ENCODE assay signal across 1 cellular context in the genomic region with DNA sequence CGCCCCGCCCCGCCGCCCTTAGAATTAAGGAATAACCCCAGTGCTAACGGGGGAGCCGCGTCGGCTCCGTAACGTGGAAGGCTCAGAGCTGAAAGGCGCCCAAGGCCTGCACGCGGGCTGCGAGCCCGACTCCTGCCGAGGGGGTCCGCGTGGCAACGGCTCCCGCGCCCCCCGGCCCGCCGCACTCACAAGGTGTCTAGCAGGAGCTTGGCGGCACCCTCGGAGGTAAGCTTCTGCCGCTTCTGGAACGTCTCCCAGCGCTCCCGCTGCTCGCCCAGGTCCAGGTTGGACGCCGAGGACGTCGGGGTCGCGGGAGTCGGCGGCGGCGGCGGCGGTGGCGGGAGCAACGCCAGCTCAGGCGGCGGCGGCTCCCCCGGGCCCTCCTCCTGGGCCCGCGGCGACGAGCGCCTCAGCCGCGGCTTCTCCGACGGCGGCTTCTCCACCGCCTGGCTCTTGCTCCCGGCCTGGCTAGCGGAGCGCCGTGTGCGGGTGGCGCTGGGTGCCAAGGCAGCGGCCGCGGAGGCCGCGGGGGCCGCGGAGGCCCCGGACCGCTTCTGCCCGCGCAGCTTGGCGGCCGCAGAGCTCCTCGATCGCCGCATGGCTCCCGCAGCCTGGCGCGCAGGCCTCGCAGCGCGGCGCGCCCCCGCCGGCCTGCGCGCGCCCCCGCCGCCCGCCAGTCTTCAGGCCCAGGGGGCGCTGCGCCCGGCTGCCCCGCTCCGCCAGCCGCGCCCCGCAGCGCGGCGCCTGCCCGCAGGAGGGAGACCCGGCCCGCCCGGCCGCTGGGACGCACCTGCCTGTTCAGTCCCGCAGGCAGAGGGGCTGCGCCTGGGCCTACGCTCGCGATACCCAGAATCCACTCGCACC.
A peak's percentile ranks its signal among the peaks of the same experiment; 100 is the strongest.
TF ChIP-seq lines count a peak whose summit lies in the region.

A gene (minus strand): TSS at position 632 of the 864 bp plus-strand sequence. CDS start 33 bp downstream, at position 599.

TF ChIP-seq in HepG2, 621 proteins besides CTCF, POLR2A, EP300 and RAD21 (continued from another document):
- TF ChIP-seq ZNF446 (CRISPR knock-in tag; IDR thresholded peaks at IDR 0.05) = peak; percentile 55; the same call in 1 of the 2 replicates
- TF ChIP-seq, protein P1, sequence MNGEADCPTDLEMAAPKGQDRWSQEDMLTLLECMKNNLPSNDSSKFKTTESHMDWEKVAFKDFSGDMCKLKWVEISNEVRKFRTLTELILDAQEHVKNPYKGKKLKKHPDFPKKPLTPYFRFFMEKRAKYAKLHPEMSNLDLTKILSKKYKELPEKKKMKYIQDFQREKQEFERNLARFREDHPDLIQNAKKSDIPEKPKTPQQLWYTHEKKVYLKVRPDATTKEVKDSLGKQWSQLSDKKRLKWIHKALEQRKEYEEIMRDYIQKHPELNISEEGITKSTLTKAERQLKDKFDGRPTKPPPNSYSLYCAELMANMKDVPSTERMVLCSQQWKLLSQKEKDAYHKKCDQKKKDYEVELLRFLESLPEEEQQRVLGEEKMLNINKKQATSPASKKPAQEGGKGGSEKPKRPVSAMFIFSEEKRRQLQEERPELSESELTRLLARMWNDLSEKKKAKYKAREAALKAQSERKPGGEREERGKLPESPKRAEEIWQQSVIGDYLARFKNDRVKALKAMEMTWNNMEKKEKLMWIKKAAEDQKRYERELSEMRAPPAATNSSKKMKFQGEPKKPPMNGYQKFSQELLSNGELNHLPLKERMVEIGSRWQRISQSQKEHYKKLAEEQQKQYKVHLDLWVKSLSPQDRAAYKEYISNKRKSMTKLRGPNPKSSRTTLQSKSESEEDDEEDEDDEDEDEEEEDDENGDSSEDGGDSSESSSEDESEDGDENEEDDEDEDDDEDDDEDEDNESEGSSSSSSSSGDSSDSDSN (CRISPR knock-in tag; IDR thresholded peaks at IDR 0.05) = peak; percentile 82
- TF ChIP-seq, protein P2, sequence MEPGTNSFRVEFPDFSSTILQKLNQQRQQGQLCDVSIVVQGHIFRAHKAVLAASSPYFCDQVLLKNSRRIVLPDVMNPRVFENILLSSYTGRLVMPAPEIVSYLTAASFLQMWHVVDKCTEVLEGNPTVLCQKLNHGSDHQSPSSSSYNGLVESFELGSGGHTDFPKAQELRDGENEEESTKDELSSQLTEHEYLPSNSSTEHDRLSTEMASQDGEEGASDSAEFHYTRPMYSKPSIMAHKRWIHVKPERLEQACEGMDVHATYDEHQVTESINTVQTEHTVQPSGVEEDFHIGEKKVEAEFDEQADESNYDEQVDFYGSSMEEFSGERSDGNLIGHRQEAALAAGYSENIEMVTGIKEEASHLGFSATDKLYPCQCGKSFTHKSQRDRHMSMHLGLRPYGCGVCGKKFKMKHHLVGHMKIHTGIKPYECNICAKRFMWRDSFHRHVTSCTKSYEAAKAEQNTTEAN (CRISPR knock-in tag; conservative IDR thresholded peaks at IDR 0.05) = peak; percentile 56; the same call in 1 of the 2 replicates
- no peak for TF ChIP-seq DNMT3B (CRISPR knock-in tag; conservative IDR thresholded peaks at IDR 0.05)
- peak; percentile 66; the same call in 1 of the 2 replicates for TF ChIP-seq TAF1 (CRISPR knock-in tag; IDR thresholded peaks at IDR 0.05)
- TF ChIP-seq SP2 (CRISPR knock-in tag; IDR thresholded peaks at IDR 0.05) = 0 out of 2 replicates have a peak, but pooled peaks have one; percentile 43
- 0 out of 2 replicates have a peak, but pooled peaks have one; percentile 63 for TF ChIP-seq ZBTB8A (CRISPR knock-in tag; IDR thresholded peaks at IDR 0.05; ENCODE audit: borderline replicate concordance, low read depth)
- TF ChIP-seq NCOR1 (IDR thresholded peaks at IDR 0.05; ENCODE audit: borderline replicate concordance, low read length) = no peak
- 0 out of 2 replicates have a peak, but pooled peaks have one; percentile 41 for TF ChIP-seq BRCA1 (CRISPR knock-in tag; IDR thresholded peaks at IDR 0.05)
- TF ChIP-seq, protein P3, sequence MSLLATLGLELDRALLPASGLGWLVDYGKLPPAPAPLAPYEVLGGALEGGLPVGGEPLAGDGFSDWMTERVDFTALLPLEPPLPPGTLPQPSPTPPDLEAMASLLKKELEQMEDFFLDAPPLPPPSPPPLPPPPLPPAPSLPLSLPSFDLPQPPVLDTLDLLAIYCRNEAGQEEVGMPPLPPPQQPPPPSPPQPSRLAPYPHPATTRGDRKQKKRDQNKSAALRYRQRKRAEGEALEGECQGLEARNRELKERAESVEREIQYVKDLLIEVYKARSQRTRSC (CRISPR knock-in tag; IDR thresholded peaks at IDR 0.05; ENCODE audit: low read depth) = 0 out of 2 replicates have a peak, but pooled peaks have one; percentile 33
- TF ChIP-seq, protein P4, sequence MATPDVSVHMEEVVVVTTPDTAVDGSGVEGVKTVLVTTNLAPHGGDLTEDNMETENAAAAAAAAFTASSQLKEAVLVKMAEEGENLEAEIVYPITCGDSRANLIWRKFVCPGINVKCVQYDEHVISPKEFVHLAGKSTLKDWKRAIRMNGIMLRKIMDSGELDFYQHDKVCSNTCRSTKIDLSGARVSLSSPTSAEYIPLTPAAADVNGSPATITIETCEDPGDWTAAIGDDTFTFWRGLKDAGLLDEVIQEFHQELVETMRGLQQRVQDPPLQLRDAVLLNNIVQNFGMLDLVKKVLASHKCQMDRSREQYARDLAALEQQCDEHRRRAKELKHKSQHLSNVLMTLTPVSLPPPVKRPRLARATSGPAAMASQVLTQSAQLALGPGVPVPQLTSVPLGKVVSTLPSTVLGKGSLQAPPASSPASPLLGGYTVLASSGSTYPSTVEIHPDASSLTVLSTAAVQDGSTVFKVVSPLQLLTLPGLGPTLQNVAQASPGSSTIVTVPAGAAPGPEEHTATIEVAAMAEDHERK (CRISPR knock-in tag; IDR thresholded peaks at IDR 0.05; ENCODE audit: low read depth) = no peak
- TF ChIP-seq KDM5B (CRISPR knock-in tag; IDR thresholded peaks at IDR 0.05; ENCODE audit: borderline replicate concordance) = no peak; the same call in none of the 2 replicates
- TF ChIP-seq ZNF670 (CRISPR knock-in tag; IDR thresholded peaks at IDR 0.05; ENCODE audit: borderline replicate concordance) = 0 out of 2 replicates have a peak, but pooled peaks have one; percentile 25
- TF ChIP-seq YEATS4 (CRISPR knock-in tag; IDR thresholded peaks at IDR 0.05; ENCODE audit: borderline replicate concordance) = peak; percentile 58; the same call in 1 of the 2 replicates
- TF ChIP-seq, protein P5, sequence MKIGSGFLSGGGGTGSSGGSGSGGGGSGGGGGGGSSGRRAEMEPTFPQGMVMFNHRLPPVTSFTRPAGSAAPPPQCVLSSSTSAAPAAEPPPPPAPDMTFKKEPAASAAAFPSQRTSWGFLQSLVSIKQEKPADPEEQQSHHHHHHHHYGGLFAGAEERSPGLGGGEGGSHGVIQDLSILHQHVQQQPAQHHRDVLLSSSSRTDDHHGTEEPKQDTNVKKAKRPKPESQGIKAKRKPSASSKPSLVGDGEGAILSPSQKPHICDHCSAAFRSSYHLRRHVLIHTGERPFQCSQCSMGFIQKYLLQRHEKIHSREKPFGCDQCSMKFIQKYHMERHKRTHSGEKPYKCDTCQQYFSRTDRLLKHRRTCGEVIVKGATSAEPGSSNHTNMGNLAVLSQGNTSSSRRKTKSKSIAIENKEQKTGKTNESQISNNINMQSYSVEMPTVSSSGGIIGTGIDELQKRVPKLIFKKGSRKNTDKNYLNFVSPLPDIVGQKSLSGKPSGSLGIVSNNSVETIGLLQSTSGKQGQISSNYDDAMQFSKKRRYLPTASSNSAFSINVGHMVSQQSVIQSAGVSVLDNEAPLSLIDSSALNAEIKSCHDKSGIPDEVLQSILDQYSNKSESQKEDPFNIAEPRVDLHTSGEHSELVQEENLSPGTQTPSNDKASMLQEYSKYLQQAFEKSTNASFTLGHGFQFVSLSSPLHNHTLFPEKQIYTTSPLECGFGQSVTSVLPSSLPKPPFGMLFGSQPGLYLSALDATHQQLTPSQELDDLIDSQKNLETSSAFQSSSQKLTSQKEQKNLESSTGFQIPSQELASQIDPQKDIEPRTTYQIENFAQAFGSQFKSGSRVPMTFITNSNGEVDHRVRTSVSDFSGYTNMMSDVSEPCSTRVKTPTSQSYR (CRISPR knock-in tag; IDR thresholded peaks at IDR 0.05; ENCODE audit: borderline replicate concordance) = 0 out of 2 replicates have a peak, but pooled peaks have one; percentile 17
- no peak for TF ChIP-seq RAD51 (IDR thresholded peaks at IDR 0.05; ENCODE audit: borderline replicate concordance)
- TF ChIP-seq SALL2 (CRISPR knock-in tag; IDR thresholded peaks at IDR 0.05) = 0 out of 2 replicates have a peak, but pooled peaks have one; percentile 32
- no peak for TF ChIP-seq NCOA5 (CRISPR knock-in tag; IDR thresholded peaks at IDR 0.05)
- TF ChIP-seq ZNF121 (CRISPR knock-in tag; IDR thresholded peaks at IDR 0.05) = 0 out of 2 replicates have a peak, but pooled peaks have one; percentile 54
- no peak for TF ChIP-seq ZFP62 (CRISPR knock-in tag; IDR thresholded peaks at IDR 0.05)
- 0 out of 2 replicates have a peak, but pooled peaks have one; percentile 27 for TF ChIP-seq RNF2 (conservative IDR thresholded peaks at IDR 0.05; ENCODE audit: low read depth)
- peak; percentile 87 for TF ChIP-seq RBFOX2 (IDR thresholded peaks at IDR 0.05; ENCODE audit: low read depth, low read length)
- TF ChIP-seq, protein P6, sequence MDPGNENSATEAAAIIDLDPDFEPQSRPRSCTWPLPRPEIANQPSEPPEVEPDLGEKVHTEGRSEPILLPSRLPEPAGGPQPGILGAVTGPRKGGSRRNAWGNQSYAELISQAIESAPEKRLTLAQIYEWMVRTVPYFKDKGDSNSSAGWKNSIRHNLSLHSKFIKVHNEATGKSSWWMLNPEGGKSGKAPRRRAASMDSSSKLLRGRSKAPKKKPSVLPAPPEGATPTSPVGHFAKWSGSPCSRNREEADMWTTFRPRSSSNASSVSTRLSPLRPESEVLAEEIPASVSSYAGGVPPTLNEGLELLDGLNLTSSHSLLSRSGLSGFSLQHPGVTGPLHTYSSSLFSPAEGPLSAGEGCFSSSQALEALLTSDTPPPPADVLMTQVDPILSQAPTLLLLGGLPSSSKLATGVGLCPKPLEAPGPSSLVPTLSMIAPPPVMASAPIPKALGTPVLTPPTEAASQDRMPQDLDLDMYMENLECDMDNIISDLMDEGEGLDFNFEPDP (CRISPR knock-in tag; conservative IDR thresholded peaks at IDR 0.05) = 0 out of 2 replicates have a peak, but pooled peaks have one; percentile 4
- TF ChIP-seq ZFP1 (CRISPR knock-in tag; IDR thresholded peaks at IDR 0.05) = no peak
- TF ChIP-seq ZFX (CRISPR knock-in tag; IDR thresholded peaks at IDR 0.05; ENCODE audit: low read depth) = peak; percentile 85
- TF ChIP-seq POLR2AphosphoS5 (IDR thresholded peaks at IDR 0.05; ENCODE audit: low read depth, low read length) = peak; percentile 42; the same call in 1 of the 2 replicates
- no peak for TF ChIP-seq HMGA1 (CRISPR knock-in tag; conservative IDR thresholded peaks at IDR 0.05)
- no peak for TF ChIP-seq GPN1 (CRISPR knock-in tag; IDR thresholded peaks at IDR 0.05; ENCODE audit: borderline replicate concordance)
- TF ChIP-seq MED13 (CRISPR knock-in tag; IDR thresholded peaks at IDR 0.05) = no peak
- no peak for TF ChIP-seq CENPT (CRISPR knock-in tag; IDR thresholded peaks at IDR 0.05; ENCODE audit: low read depth)
- no peak for TF ChIP-seq ZNF451 (CRISPR knock-in tag; IDR thresholded peaks at IDR 0.05)
- TF ChIP-seq, protein P7, sequence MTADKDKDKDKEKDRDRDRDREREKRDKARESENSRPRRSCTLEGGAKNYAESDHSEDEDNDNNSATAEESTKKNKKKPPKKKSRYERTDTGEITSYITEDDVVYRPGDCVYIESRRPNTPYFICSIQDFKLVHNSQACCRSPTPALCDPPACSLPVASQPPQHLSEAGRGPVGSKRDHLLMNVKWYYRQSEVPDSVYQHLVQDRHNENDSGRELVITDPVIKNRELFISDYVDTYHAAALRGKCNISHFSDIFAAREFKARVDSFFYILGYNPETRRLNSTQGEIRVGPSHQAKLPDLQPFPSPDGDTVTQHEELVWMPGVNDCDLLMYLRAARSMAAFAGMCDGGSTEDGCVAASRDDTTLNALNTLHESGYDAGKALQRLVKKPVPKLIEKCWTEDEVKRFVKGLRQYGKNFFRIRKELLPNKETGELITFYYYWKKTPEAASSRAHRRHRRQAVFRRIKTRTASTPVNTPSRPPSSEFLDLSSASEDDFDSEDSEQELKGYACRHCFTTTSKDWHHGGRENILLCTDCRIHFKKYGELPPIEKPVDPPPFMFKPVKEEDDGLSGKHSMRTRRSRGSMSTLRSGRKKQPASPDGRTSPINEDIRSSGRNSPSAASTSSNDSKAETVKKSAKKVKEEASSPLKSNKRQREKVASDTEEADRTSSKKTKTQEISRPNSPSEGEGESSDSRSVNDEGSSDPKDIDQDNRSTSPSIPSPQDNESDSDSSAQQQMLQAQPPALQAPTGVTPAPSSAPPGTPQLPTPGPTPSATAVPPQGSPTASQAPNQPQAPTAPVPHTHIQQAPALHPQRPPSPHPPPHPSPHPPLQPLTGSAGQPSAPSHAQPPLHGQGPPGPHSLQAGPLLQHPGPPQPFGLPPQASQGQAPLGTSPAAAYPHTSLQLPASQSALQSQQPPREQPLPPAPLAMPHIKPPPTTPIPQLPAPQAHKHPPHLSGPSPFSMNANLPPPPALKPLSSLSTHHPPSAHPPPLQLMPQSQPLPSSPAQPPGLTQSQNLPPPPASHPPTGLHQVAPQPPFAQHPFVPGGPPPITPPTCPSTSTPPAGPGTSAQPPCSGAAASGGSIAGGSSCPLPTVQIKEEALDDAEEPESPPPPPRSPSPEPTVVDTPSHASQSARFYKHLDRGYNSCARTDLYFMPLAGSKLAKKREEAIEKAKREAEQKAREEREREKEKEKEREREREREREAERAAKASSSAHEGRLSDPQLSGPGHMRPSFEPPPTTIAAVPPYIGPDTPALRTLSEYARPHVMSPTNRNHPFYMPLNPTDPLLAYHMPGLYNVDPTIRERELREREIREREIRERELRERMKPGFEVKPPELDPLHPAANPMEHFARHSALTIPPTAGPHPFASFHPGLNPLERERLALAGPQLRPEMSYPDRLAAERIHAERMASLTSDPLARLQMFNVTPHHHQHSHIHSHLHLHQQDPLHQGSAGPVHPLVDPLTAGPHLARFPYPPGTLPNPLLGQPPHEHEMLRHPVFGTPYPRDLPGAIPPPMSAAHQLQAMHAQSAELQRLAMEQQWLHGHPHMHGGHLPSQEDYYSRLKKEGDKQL (CRISPR knock-in tag; IDR thresholded peaks at IDR 0.05; ENCODE audit: low read depth) = no peak
- TF ChIP-seq, protein P8, sequence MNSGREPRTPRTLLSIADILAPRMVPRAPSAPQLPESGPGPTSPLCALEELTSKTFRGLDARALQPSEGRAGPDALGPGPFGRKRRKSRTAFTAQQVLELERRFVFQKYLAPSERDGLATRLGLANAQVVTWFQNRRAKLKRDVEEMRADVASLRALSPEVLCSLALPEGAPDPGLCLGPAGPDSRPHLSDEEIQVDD (CRISPR knock-in tag; IDR thresholded peaks at IDR 0.05; ENCODE audit: borderline replicate concordance) = 0 out of 2 replicates have a peak, but pooled peaks have one; percentile 40
- TF ChIP-seq RARA (CRISPR knock-in tag; IDR thresholded peaks at IDR 0.05) = 0 out of 2 replicates have a peak, but pooled peaks have one; percentile 10
- peak; percentile 91 for TF ChIP-seq SRY (CRISPR knock-in tag; IDR thresholded peaks at IDR 0.05)
- TF ChIP-seq PTBP1 (IDR thresholded peaks at IDR 0.05; ENCODE audit: low read depth, low read length, poor library complexity, severe bottlenecking) = peak; percentile 21
- TF ChIP-seq ZNF547 (CRISPR knock-in tag; IDR thresholded peaks at IDR 0.05) = no peak
